Comparison of ENCODE assay signal across 9 cellular contexts in genomic region chr5:151072234-151073025, GRCh38. TPM values are rescaled to one million over a fixed set of nuclear protein-coding genes. Genes with fewer than 3 reads are reported as not detected.
A peak's percentile ranks its signal among the peaks of the same experiment; 100 is the strongest.
DNase-seq lines count a peak whose midpoint lies in the region; ATAC-seq and TF ChIP-seq lines count a peak whose summit lies in the region.
"Had no signal": no experiment of that assay in that cellular context is flagged by ENCODE, and none has a peak within 500 bp of the region (broad histone marks: within the 10 kb centered on the region; RNA-seq: fewer than 3 reads in every experiment).

No MANE protein-coding gene starts in this region.

- H3K4me1 ChIP-seq in H9 (ENCODE audit: insufficient read depth, low read length) (no peaks in the 10 kb centered on the region), SK-N-SH (ENCODE audit: control insufficient read depth in 1 of 2, insufficient read depth in 2 of 2, low read depth in 1 of 2, low read length in 1 of 2) (peaks cover 21 to 40% of the 10 kb centered on the region in 2 experiments; a peak in 3 of 4 replicates), spleen (peaks cover 72 to 100% (median 92%) of the 10 kb centered on the region in 6 donors)

- no peaks in the 10 kb centered on the region for H3K23me2 ChIP-seq in H9 (ENCODE audit: insufficient read length, low read depth, low read length, poor library complexity, severe bottlenecking)

- H3K27me3 ChIP-seq in H9 (ENCODE audit: insufficient read depth, low read length) (no peaks in the 10 kb centered on the region), SK-N-SH (ENCODE audit: insufficient read depth) (no peaks in the 10 kb centered on the region), spleen (replicated peaks in 1 of 7) (no peaks in the 10 kb centered on the region)

- H3K9me3 Mint-ChIP-seq in H9: no peaks in the 10 kb centered on the region

- H3K79me2 ChIP-seq in H9 (ENCODE audit: insufficient read depth, low read length) (0 out of 2 replicates have a peak, but pooled peaks cover 1% of the 10 kb centered on the region), SK-N-SH (ENCODE audit: insufficient read depth) (peaks cover 92% of the 10 kb centered on the region)

- no peaks in the 10 kb centered on the region for H4K20me1 ChIP-seq in H9 (ENCODE audit: control insufficient read depth, insufficient read depth, insufficient read length)
- peaks cover 34% of the 10 kb centered on the region for H4K20me1 ChIP-seq in SK-N-SH (ENCODE audit: insufficient read depth)

- H2BK20ac ChIP-seq in H9 (ENCODE audit: low read depth, low read length, poor library complexity, severe bottlenecking): no peak overlapping the region

- no peak overlapping the region for H3K56ac ChIP-seq in H9 (ENCODE audit: insufficient read length, low read depth, low read length)

- peaks cover 0 to 4% of the 10 kb centered on the region in 2 experiments for H3K36me3 ChIP-seq in SK-N-SH (replicated peaks in 1 of 2; ENCODE audit: control insufficient read depth in 1 of 2, insufficient read depth in 2 of 2, low read length in 1 of 2)
- H3K36me3 ChIP-seq in spleen: peaks cover 0 to 90% (median 2%) of the 10 kb centered on the region in 6 donors

- intact Hi-C loops in spleen (cut with DNase I; ENCODE audit: low total_unique reads): no loop called here

- CTCF ChIA-PET in SK-N-SH (lab: Yijun Ruan, JAX): interaction anchor here (0.8 to 2.9 kb wide), 10 partner anchors 9 to 92 kb away, joined by 3 to 20 read pairs (median 4); no protein-coding TSS in a partner anchor

- H3K18ac ChIP-seq in H9 (ENCODE audit: insufficient read length, low read depth, low read length): no peak overlapping the region

- peaks cover 19% of the 10 kb centered on the region for H3F3A ChIP-seq in SK-N-SH (replicated peaks; ENCODE audit: insufficient read depth)

- no peak overlapping the region for H3K4me3 Mint-ChIP-seq in H9

- H3K9ac ChIP-seq in H9 (ENCODE audit: extremely low read depth, insufficient read length, low read length) (no peak overlapping the region), SK-N-SH (no peak overlapping the region)

- no peaks in the 10 kb centered on the region for H3K27me3 Mint-ChIP-seq in H9 (ENCODE audit: low read depth)

- no peak overlapping the region for H3K14ac ChIP-seq in H9 (ENCODE audit: insufficient read depth, low read length)

- no peak for TF ChIP-seq RAD21 in SK-N-SH (IDR thresholded peaks at IDR 0.05; ENCODE audit: low read length)

- H3K23ac ChIP-seq in H9 (ENCODE audit: insufficient read length, low read depth, low read length): no peak overlapping the region

- no peak overlapping the region for H2AK5ac ChIP-seq in H9 (ENCODE audit: insufficient read length, low read length)

- H3K9me2 ChIP-seq in SK-N-SH: no peaks in the 10 kb centered on the region

- H2AFZ ChIP-seq in H9 (ENCODE audit: low read length): no peak overlapping the region
- H2AFZ ChIP-seq in SK-N-SH (ENCODE audit: low read depth): no peak overlapping the region

- no peak overlapping the region for H2BK120ac ChIP-seq in H9 (ENCODE audit: low read depth, low read length, poor library complexity, severe bottlenecking)

- peaks cover 13 to 15% of the 10 kb centered on the region in 2 experiments for H3K4me1 Mint-ChIP-seq in H9

- DNase-seq in H9: no peak
- no peak for DNase-seq in SK-N-SH
- peak; percentile 46 for DNase-seq in fibroblast of villous mesenchyme (ENCODE audit: low read depth)
- peak; percentile 11 for DNase-seq in spleen
- no peak for DNase-seq in OCI-M2 (lab: John Stamatoyannopoulos, UW; ENCODE audit: unreplicated experiment)
- DNase-seq in COLO668 (lab: John Stamatoyannopoulos, UW; ENCODE audit: unreplicated experiment): no peak
- DNase-seq: amniotic stem cell, NCI-H1105 treated with DMSO at 0.1 percent for 48 hours had no signal

- no peak overlapping the region for H4K8ac ChIP-seq in H9 (replicated peaks; ENCODE audit: insufficient read length, low read depth, low read length)

- no peak for TF ChIP-seq EP300 in SK-N-SH (IDR thresholded peaks at IDR 0.05; ENCODE audit: borderline replicate concordance in 1 of 2, low read depth in 1 of 2, low read length in 1 of 2)

- POLR2A ChIA-PET in SK-N-SH (lab: Yijun Ruan, JAX): interaction anchor here (0.8 to 1.2 kb wide), 3 partner anchors 8 to 598 kb away, joined by 3 to 4 read pairs (median 3); partner anchors contain the start of gene TNIP1

- H2BK5ac ChIP-seq in H9 (ENCODE audit: insufficient read length, low read length): no peak overlapping the region

- H3K27ac ChIP-seq in H9 (ENCODE audit: insufficient read length, low read depth, low read length) (no peak overlapping the region), SK-N-SH (ENCODE audit: low read depth in 2 of 2, low read length in 1 of 2) (peak overlapping the region in 1 of 2 experiments; percentile 52; a peak in 2 of 4 replicates), spleen (peak overlapping the region; percentile 32 to 95 (median 78))

- ATAC-seq in HG03139 (IDR thresholded peaks at IDR 0.05; ENCODE audit: unreplicated experiment): no peak

- H2BK15ac ChIP-seq in H9 (ENCODE audit: low read depth, low read length): no peak overlapping the region

- H3K4me2 ChIP-seq in H9 (ENCODE audit: insufficient read depth, insufficient read length, low read length): no peak overlapping the region
- 0 out of 2 replicates have a peak overlapping the region, but pooled peaks have one; percentile 16 for H3K4me2 ChIP-seq in SK-N-SH

- no CpG with 5 or more reads among the region's 6 CpGs for WGBS in H9 (ENCODE audit: extremely low coverage, insufficient read length, low lambda C conversion rate)
- WGBS in SK-N-SH (ENCODE audit: low lambda C conversion rate): 73% methylated on average over 5 of the region's 6 CpGs
- 80 to 91% (median 85%) methylated on average over 6 of the region's 6 CpGs for WGBS in spleen, 5 donors

- TF ChIP-seq CTCF in H9 (conservative IDR thresholded peaks at IDR 0.05) (no peak), SK-N-SH (IDR thresholded peaks at IDR 0.05) (no peak), fibroblast of villous mesenchyme (IDR thresholded peaks at IDR 0.05; ENCODE audit: insufficient read depth, low read depth, low read length) (no peak), spleen (IDR thresholded peaks at IDR 0.05 in 8 of 11, conservative IDR thresholded peaks at IDR 0.05 in 3 of 11) (no peak)

- H3T11ph ChIP-seq in H9 (ENCODE audit: low read length): no peak overlapping the region

- peaks cover 2% of the 10 kb centered on the region for H3K79me1 ChIP-seq in H9 (ENCODE audit: insufficient read depth, low read depth, low read length, poor library complexity, severe bottlenecking)

- H2BK12ac ChIP-seq in H9 (ENCODE audit: insufficient read length, low read depth, low read length): no peak overlapping the region

- TF ChIP-seq POLR2A in spleen (IDR thresholded peaks at IDR 0.05): no peak

- H3K36me3 Mint-ChIP-seq in H9 (ENCODE audit: insufficient read depth in 1 of 3, low read depth in 3 of 3): peaks cover 0 to 7% (median 2%) of the 10 kb centered on the region in 3 experiments; a peak in 4 of 7 replicates

- H3K9me3 ChIP-seq in H9 (ENCODE audit: control insufficient read depth, low read depth, low read length) (no peaks in the 10 kb centered on the region), SK-N-SH (no peaks in the 10 kb centered on the region), spleen (no peaks in the 10 kb centered on the region)

- H3K4ac ChIP-seq in H9 (ENCODE audit: low read depth, low read length): no peak overlapping the region

- no peak overlapping the region for H3K4me3 ChIP-seq in SK-N-SH (ENCODE audit: low read depth in 2 of 2, low read length in 1 of 2)
- no peak overlapping the region for H3K4me3 ChIP-seq in fibroblast of villous mesenchyme (ENCODE audit: low read depth, low read length)
- no peak overlapping the region for H3K4me3 ChIP-seq in spleen

- no peak overlapping the region for H4K91ac ChIP-seq in H9 (ENCODE audit: insufficient read length, low read depth, low read length)

- peak overlapping the region in 2 of 3 experiments; percentile 50 to 70; a peak in 2 of 7 replicates for H3K27ac Mint-ChIP-seq in H9

- H4K5ac ChIP-seq in H9 (ENCODE audit: insufficient read length, low read depth, low read length): no peak overlapping the region

TF ChIP-seq in SK-N-SH, 30 proteins besides CTCF, POLR2A, EP300 and RAD21:
- TF ChIP-seq JUND (IDR thresholded peaks at IDR 0.05) (0 out of 2 replicates have a peak, but pooled peaks have one; percentile 12), FOSL2 (IDR thresholded peaks at IDR 0.05; ENCODE audit: borderline replicate concordance, low read depth) (peak; percentile 49; the same call in 1 of the 2 replicates), MXI1 (IDR thresholded peaks at IDR 0.05; ENCODE audit: low read depth, low read length) (no peak)

RNA-seq across cellular contexts. Expression of gene TNIP1, which starts 8.4 kb away (rescaled TPM):
- total RNA-seq in H9 (2021) (40.8 and 43.7 TPM in 2 replicates), fibroblast of villous mesenchyme (88.3 and 108 TPM in 2 replicates), spleen (100 to 1,000 TPM; 179 to 260 (median 218) TPM)
- polyA plus RNA-seq in SK-N-SH (2012; rRNA removed) (39.4 and 46.2 TPM in 2 replicates), spleen (100 to 1,000 TPM in 1 of 3 donors, 10 to 100 TPM in 2; 67.7 to 149 (median 95.9) TPM)
- polyA plus RNA-seq in SK-N-SH (2012; cell fraction: cytosol; rRNA removed): 33.3 and 41.5 TPM in 2 replicates
- polyA plus RNA-seq in SK-N-SH (2012; cell fraction: nucleus; rRNA removed): 36.6 and 41.8 TPM in 2 replicates

RNA-seq across cellular contexts. Expression of gene GPX3, which starts 52.0 kb away (rescaled TPM):
- total RNA-seq in H9 (2021) (20.4 and 20.9 TPM in 2 replicates), fibroblast of villous mesenchyme (3.5 and 3.9 TPM in 2 replicates), spleen (100 to 1,000 TPM in 6 of 7 donors, 10 to 100 TPM in 1; 78.7 to 886 (median 416) TPM)
- polyA plus RNA-seq in SK-N-SH (2012; rRNA removed) (3.2 and 3.8 TPM in 2 replicates), spleen (100 to 1,000 TPM; 158 to 261 (median 256) TPM)
- polyA plus RNA-seq in SK-N-SH (2012; cell fraction: cytosol; rRNA removed): 2.9 and 3.5 TPM in 2 replicates
- polyA plus RNA-seq in SK-N-SH (2012; cell fraction: nucleus; rRNA removed): 0.77 and 1.1 TPM in 2 replicates

Comparison
In these comparisons a context has a peak if more than half of its experiments do, and no peak if none do; other contexts are left out.
1. DNase-seq: peak in fibroblast of villous mesenchyme (single experiment) and spleen (single experiment); none in H9 (single experiment), SK-N-SH (single experiment), OCI-M2 (single experiment) and COLO668 (single experiment).